17 cellular contexts compared by ENCODE assay signal in the genomic region with DNA sequence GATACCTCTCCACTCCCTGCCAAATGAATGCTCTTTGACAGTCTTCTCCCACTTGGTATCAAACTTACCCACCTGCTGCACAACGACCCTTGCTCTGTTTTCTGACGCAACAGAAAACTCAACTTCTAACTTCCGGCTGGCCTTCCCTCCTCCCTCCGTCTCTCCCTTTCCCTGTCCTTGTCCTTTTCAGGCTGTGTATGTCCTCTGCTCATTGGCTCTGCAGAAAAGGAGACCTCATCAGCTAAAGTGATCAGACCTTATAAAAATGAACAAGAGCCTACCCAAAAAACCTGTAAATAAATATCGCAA. TPM values are rescaled to one million over a fixed set of nuclear protein-coding genes. Genes with fewer than 3 reads are reported as not detected.
DNase-seq lines count a peak whose midpoint lies in the region; ATAC-seq, FAIRE-seq and TF ChIP-seq lines count a peak whose summit lies in the region.
"Had no signal": no experiment of that assay in that cellular context is flagged by ENCODE, and none has a peak within 500 bp of the region (broad histone marks: within the 10 kb centered on the region; RNA-seq: fewer than 3 reads in every experiment).

No MANE protein-coding gene starts in this region.

- H3K27me3 ChIP-seq in hepatocyte (no peaks in the 10 kb centered on the region), gastrocnemius medialis (no peaks in the 10 kb centered on the region)

- H3K9me3 ChIP-seq in A549 (no peaks in the 10 kb centered on the region), T-helper 17 cell (ENCODE audit: control insufficient read depth, low read length, poor library complexity, severe bottlenecking) (no peaks in the 10 kb centered on the region), hepatocyte (ENCODE audit: low read depth) (no peaks in the 10 kb centered on the region), gastrocnemius medialis (no peaks in the 10 kb centered on the region)

- no peaks in the 10 kb centered on the region for H3K9me2 ChIP-seq in hepatocyte (replicated peaks; ENCODE audit: insufficient read depth)

- 0 out of 3 replicates have a peak overlapping the region, but pooled peaks have one; percentile 70 for H3K4me2 ChIP-seq in A549
- peak overlapping the region; percentile 53 for H3K4me2 ChIP-seq in hepatocyte

- H3K27ac ChIP-seq in A549 (peak overlapping the region in 1 of 2 experiments; percentile 90; a peak in 4 of 6 replicates), hepatocyte (peak overlapping the region; percentile 43), gastrocnemius medialis (peak overlapping the region in 3 of 4 donors; percentile 94 to 95 (median 94))

- in situ Hi-C loops in gastrocnemius medialis (cut with MboI; ENCODE audit: low sequenced_read_pairs in 4 of 4): no loop called here

- H3K27me3 Mint-ChIP-seq in T-helper 17 cell: no peaks in the 10 kb centered on the region
- H3K27me3 Mint-ChIP-seq: activated T-helper 17 cell treated with anti-CD3 and anti-CD28 coated beads, Interleukin-2, amount 50 U/mL, for 72 hours had no signal

- no peak for TF ChIP-seq RAD21 in A549 (conservative IDR thresholded peaks at IDR 0.05 in 1 of 2, IDR thresholded peaks at IDR 0.05 in 1 of 2)

- H3K4me3 ChIP-seq in A549: no peak overlapping the region
- H3K4me3 ChIP-seq in hepatocyte: no peak overlapping the region
- H3K4me3 ChIP-seq in gastrocnemius medialis: no peak overlapping the region

- no peak for TF ChIP-seq POLR2A in A549 (IDR thresholded peaks at IDR 0.05; ENCODE audit: low read length)
- no peak for TF ChIP-seq POLR2A in gastrocnemius medialis (IDR thresholded peaks at IDR 0.05)

- H3K4me1 ChIP-seq in A549 (peaks cover 64% of the 10 kb centered on the region), hepatocyte (ENCODE audit: insufficient read depth) (peaks cover 56% of the 10 kb centered on the region), gastrocnemius medialis (peaks cover 58 to 61% of the 10 kb centered on the region in 2 donors)

- peaks cover 40% of the 10 kb centered on the region for H3K79me2 ChIP-seq in hepatocyte

- H3K36me3 ChIP-seq in hepatocyte (replicated peaks; ENCODE audit: insufficient read depth, low read depth) (no peaks in the 10 kb centered on the region), gastrocnemius medialis (no peaks in the 10 kb centered on the region)

- no peak overlapping the region for H2AFZ ChIP-seq in hepatocyte

- no peaks in the 10 kb centered on the region for H4K20me1 ChIP-seq in hepatocyte (ENCODE audit: insufficient read depth, poor library complexity, severe bottlenecking)

- ATAC-seq in A549 (no peak), T-helper 17 cell (no peak), gastrocnemius medialis (no peak), HG03521 (IDR thresholded peaks at IDR 0.05; ENCODE audit: unreplicated experiment) (no peak), HG03045 (IDR thresholded peaks at IDR 0.05; ENCODE audit: unreplicated experiment) (no peak)
- ATAC-seq: activated T-helper 17 cell treated with anti-CD3 and anti-CD28 coated beads, Interleukin-2, amount 50 U/mL, for 72 hours; CD8-positive, alpha-beta T cell; PC-3 had no signal

- H3K27ac Mint-ChIP-seq in T-helper 17 cell: peak overlapping the region; percentile 4
- H3K27ac Mint-ChIP-seq: activated T-helper 17 cell treated with anti-CD3 and anti-CD28 coated beads, Interleukin-2, amount 50 U/mL, for 72 hours; CD8-positive, alpha-beta T cell had no signal

- TF ChIP-seq EP300 in A549 (IDR thresholded peaks at IDR 0.05): no peak

- intact Hi-C loops in gastrocnemius medialis (cut with DNase I; ENCODE audit: low total_unique reads): no loop called here

- H3K36me3 Mint-ChIP-seq in T-helper 17 cell (ENCODE audit: low read depth): peaks cover 9% of the 10 kb centered on the region

- 64% methylated on average over 5 of the region's 5 CpGs for WGBS in A549 (ENCODE audit: missing lambda C conversion rate)
- WGBS in hepatocyte (ENCODE audit: low lambda C conversion rate, missing lambda C conversion rate): 41% methylated on average over 5 of the region's 5 CpGs

- no peak for TF ChIP-seq CTCF in A549 (IDR thresholded peaks at IDR 0.05)
- TF ChIP-seq CTCF in hepatocyte (IDR thresholded peaks at IDR 0.05; ENCODE audit: poor library complexity): no peak
- TF ChIP-seq CTCF in gastrocnemius medialis (IDR thresholded peaks at IDR 0.05 in 4 of 5, conservative IDR thresholded peaks at IDR 0.05 in 1 of 5): no peak
- TF ChIP-seq CTCF in D721Med (IDR thresholded peaks at IDR 0.05; ENCODE audit: insufficient read depth, missing control alignments): no peak

- DNase-seq in A549 (ENCODE audit: low read depth in 1 of 2, low spot score in 1 of 2): no peak
- no peak for DNase-seq in T-helper 17 cell
- no peak for DNase-seq in hepatocyte (ENCODE audit: low spot score)
- DNase-seq in gastrocnemius medialis: no peak
- no peak for DNase-seq in cortex of kidney (lab: John Stamatoyannopoulos, UW)
- no peak for DNase-seq in D721Med (ENCODE audit: insufficient read length, low spot score)
- DNase-seq: amniotic stem cell; CD8-positive, alpha-beta T cell; H9; head of caudate nucleus; NCI-H2029 treated with DMSO at 0.1 percent for 48 hours; PC-3; posterior cingulate gyrus had no signal

- H3K4me3 Mint-ChIP-seq in T-helper 17 cell: no peak overlapping the region
- H3K4me3 Mint-ChIP-seq: activated T-helper 17 cell treated with anti-CD3 and anti-CD28 coated beads, Interleukin-2, amount 50 U/mL, for 72 hours; CD8-positive, alpha-beta T cell; H9 had no signal

- H3K4me1 Mint-ChIP-seq in T-helper 17 cell: peaks cover 30% of the 10 kb centered on the region

- POLR2A ChIA-PET in A549 (lab: Yijun Ruan, JAX): no interaction called here

- CTCF ChIA-PET in A549 (lab: Yijun Ruan, JAX): no interaction called here

- no peak for FAIRE-seq in A549 (lab: Jason Lieb, UNC)
- no peak for FAIRE-seq in D721Med (lab: Jason Lieb, UNC)
- FAIRE-seq: colon had no signal

TF ChIP-seq in A549, 52 proteins besides CTCF, POLR2A, EP300 and RAD21:
- TF ChIP-seq HOXB5 (CRISPR knock-in tag; IDR thresholded peaks at IDR 0.05) (no peak), HOXA7 (CRISPR knock-in tag; IDR thresholded peaks at IDR 0.05) (no peak), ESRRA (IDR thresholded peaks at IDR 0.05; ENCODE audit: borderline replicate concordance, low read length) (no peak), NPAS2 (CRISPR knock-in tag; IDR thresholded peaks at IDR 0.05; ENCODE audit: borderline replicate concordance) (no peak), CBX2 (IDR thresholded peaks at IDR 0.05; ENCODE audit: borderline replicate concordance, low read depth) (no peak), NFE2L2 (conservative IDR thresholded peaks at IDR 0.05; ENCODE audit: low read length) (no peak), RFX5 (IDR thresholded peaks at IDR 0.05) (no peak), CHD2 (IDR thresholded peaks at IDR 0.05; ENCODE audit: low read length, partially characterized antibody) (no peak), FOSB (CRISPR knock-in tag; IDR thresholded peaks at IDR 0.05) (no peak), JUNB (IDR thresholded peaks at IDR 0.05) (no peak), KDM5A (IDR thresholded peaks at IDR 0.05) (no peak), NR3C1 (IDR thresholded peaks at IDR 0.05) (no peak), HDAC2 (IDR thresholded peaks at IDR 0.05) (no peak), FOXS1 (CRISPR knock-in tag; IDR thresholded peaks at IDR 0.05) (no peak), BHLHE40 (IDR thresholded peaks at IDR 0.05; ENCODE audit: low read depth, low read length) (no peak), EHF (CRISPR knock-in tag; IDR thresholded peaks at IDR 0.05) (no peak)
- TF ChIP-seq, protein P1, sequence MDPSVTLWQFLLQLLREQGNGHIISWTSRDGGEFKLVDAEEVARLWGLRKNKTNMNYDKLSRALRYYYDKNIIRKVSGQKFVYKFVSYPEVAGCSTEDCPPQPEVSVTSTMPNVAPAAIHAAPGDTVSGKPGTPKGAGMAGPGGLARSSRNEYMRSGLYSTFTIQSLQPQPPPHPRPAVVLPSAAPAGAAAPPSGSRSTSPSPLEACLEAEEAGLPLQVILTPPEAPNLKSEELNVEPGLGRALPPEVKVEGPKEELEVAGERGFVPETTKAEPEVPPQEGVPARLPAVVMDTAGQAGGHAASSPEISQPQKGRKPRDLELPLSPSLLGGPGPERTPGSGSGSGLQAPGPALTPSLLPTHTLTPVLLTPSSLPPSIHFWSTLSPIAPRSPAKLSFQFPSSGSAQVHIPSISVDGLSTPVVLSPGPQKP (IDR thresholded peaks at IDR 0.05; ENCODE audit: low read depth, low read length): no peak
- TF ChIP-seq, protein P2, sequence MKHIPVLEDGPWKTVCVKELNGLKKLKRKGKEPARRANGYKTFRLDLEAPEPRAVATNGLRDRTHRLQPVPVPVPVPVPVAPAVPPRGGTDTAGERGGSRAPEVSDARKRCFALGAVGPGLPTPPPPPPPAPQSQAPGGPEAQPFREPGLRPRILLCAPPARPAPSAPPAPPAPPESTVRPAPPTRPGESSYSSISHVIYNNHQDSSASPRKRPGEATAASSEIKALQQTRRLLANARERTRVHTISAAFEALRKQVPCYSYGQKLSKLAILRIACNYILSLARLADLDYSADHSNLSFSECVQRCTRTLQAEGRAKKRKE (CRISPR knock-in tag; IDR thresholded peaks at IDR 0.05; ENCODE audit: low read depth): no peak
- TF ChIP-seq, protein P3, sequence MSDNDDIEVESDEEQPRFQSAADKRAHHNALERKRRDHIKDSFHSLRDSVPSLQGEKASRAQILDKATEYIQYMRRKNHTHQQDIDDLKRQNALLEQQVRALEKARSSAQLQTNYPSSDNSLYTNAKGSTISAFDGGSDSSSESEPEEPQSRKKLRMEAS (IDR thresholded peaks at IDR 0.05): no peak
- TF ChIP-seq, protein P4, sequence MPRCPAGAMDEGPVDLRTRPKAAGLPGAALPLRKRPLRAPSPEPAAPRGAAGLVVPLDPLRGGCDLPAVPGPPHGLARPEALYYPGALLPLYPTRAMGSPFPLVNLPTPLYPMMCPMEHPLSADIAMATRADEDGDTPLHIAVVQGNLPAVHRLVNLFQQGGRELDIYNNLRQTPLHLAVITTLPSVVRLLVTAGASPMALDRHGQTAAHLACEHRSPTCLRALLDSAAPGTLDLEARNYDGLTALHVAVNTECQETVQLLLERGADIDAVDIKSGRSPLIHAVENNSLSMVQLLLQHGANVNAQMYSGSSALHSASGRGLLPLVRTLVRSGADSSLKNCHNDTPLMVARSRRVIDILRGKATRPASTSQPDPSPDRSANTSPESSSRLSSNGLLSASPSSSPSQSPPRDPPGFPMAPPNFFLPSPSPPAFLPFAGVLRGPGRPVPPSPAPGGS (IDR thresholded peaks at IDR 0.05): no peak

RNA-seq across cellular contexts. Expression of a gene that starts 12.2 kb away (rescaled TPM):
- polyA plus RNA-seq in A549 (2011; rRNA removed) (9.9 and 11.6 TPM in 2 replicates), A549 (2017; fragmentation: RNase III; extraction: RNeasy Plus Mini Kit Qiagen cat#74134 plus additional on column Dnase treatment) (5.9 to 7.2 TPM (median 5.9 TPM) in 3 replicates), hepatocyte (21.9 and 22.2 TPM in 2 replicates)
- 7.0 and 8.2 TPM in 2 replicates for polyA plus RNA-seq in A549 (2012; cell fraction: cytosol; rRNA removed)
- polyA plus RNA-seq in A549 (2012; cell fraction: nucleus; rRNA removed): 6.4 and 7.0 TPM in 2 replicates
- 13.5 and 16.7 TPM in 2 replicates for polyA minus RNA-seq in A549 (2011; rRNA and poly(A)+ RNA removed)
- total RNA-seq in T-helper 17 cell (10 to 100 TPM; 19.9 to 33.5 TPM), hepatocyte (26.0 and 31.1 TPM in 2 replicates), gastrocnemius medialis (10 to 100 TPM; 11.0 to 31.1 (median 17.3) TPM)
